Comparison of ENCODE assay signal across 9 cellular contexts in genomic region chr1:29282924-29283803, GRCh38. TPM values are rescaled to one million over a fixed set of nuclear protein-coding genes. Genes with fewer than 3 reads are reported as not detected.
DNase-seq lines count a peak whose midpoint lies in the region; ATAC-seq and TF ChIP-seq lines count a peak whose summit lies in the region.
"Had no signal": no experiment of that assay in that cellular context is flagged by ENCODE, and none has a peak within 500 bp of the region (broad histone marks: within the 10 kb centered on the region; RNA-seq: fewer than 3 reads in every experiment).

No MANE protein-coding gene starts in this region.

- no peak for ATAC-seq in HG02798 (IDR thresholded peaks at IDR 0.05; ENCODE audit: poor library complexity, unreplicated experiment)

- H3K27me3 ChIP-seq in thyroid gland, result no peaks in the 10 kb centered on the region
- H3K27me3 ChIP-seq: neutrophil had no signal

- TF ChIP-seq CTCF in thyroid gland (IDR thresholded peaks at IDR 0.05), result no peak

- DNase-seq in Daoy (ENCODE audit: low read depth), result peak; percentile 75
- DNase-seq in HuH-7 (ENCODE audit: low spot score), result peak; percentile 70
- DNase-seq in activated CD4-positive, alpha-beta T cell treated with anti-CD3 and anti-CD28 coated beads, Interleukin-2, amount 50 U/mL, for 48 hours, result peak; percentile 24 to 39
- peak; percentile 52 for DNase-seq in hepatic stellate cell (ENCODE audit: low spot score)
- peak; percentile 12 for DNase-seq in thyroid gland
- no peak for DNase-seq in NCI-H1930 (lab: John Stamatoyannopoulos, UW)
- no peak for DNase-seq in NCI-H2171 (lab: John Stamatoyannopoulos, UW)

- no peak for TF ChIP-seq POLR2A in thyroid gland (IDR thresholded peaks at IDR 0.05)

- no peaks in the 10 kb centered on the region for H3K9me3 ChIP-seq in thyroid gland
- H3K9me3 ChIP-seq: neutrophil had no signal

- H3K27ac ChIP-seq in thyroid gland, result no peak overlapping the region
- H3K27ac ChIP-seq: neutrophil had no signal

- WGBS in thyroid gland, 2 donors, result 33 to 35% methylated on average over 16 of the region's 16 CpGs

- peaks cover 0 to 5% of the 10 kb centered on the region in 2 donors for H3K36me3 ChIP-seq in thyroid gland
- H3K36me3 ChIP-seq: neutrophil had no signal

- H3K4me1 ChIP-seq in thyroid gland, result no peaks in the 10 kb centered on the region

- intact Hi-C loops in thyroid gland (cut with DNase I), result no loop called here

- H3K4me3 ChIP-seq in thyroid gland (replicated peaks in 1 of 3), result no peak overlapping the region

RNA-seq across cellular contexts. Expression of gene PTPRU, which starts 46.8 kb away (rescaled TPM):
- total RNA-seq in Daoy (2014; rRNA removed; shearing (Covaris generic)), result 7.9 and 10.7 TPM in 2 replicates
- 10 to 100 TPM; 12.4 to 30.0 (median 17.9) TPM for total RNA-seq in thyroid gland

RNA-seq across cellular contexts. Expression of gene MECR, which starts 52.4 kb away (rescaled TPM):
- total RNA-seq in Daoy (2014; rRNA removed; shearing (Covaris generic)), result 18.9 and 23.8 TPM in 2 replicates
- 10 to 100 TPM; 10.2 to 30.9 (median 18.0) TPM for total RNA-seq in thyroid gland

Comparison
In these comparisons a context has a peak if more than half of its experiments do, and no peak if none do; other contexts are left out.
1. DNase-seq: peak in Daoy (single experiment), HuH-7 (single experiment), activated CD4-positive, alpha-beta T cell treated with anti-CD3 and anti-CD28 coated beads, Interleukin-2, amount 50 U/mL, for 48 hours (2 of 2), hepatic stellate cell (single experiment) and thyroid gland (2 of 2); none in NCI-H1930 (0 of 2) and NCI-H2171 (single experiment).